Comparison of ENCODE assay signal across 2 cellular contexts in genomic region chr18:6408543-6408942, GRCh38. TPM values are rescaled to one million over a fixed set of nuclear protein-coding genes. Genes with fewer than 3 reads are reported as not detected.
"Had no signal": no experiment of that assay in that cellular context is flagged by ENCODE, and none has a peak within 500 bp of the region (broad histone marks: within the 10 kb centered on the region; RNA-seq: fewer than 3 reads in every experiment).

No MANE protein-coding gene starts in this region.

RNA-seq across cellular contexts. Expression of gene L3MBTL4, which starts 6.2 kb away (rescaled TPM):
- total RNA-seq: GM23248, HFFc6 had no signal
- polyA plus RNA-seq: GM23248 had no signal
